ENCODE assay signal across 34 cellular contexts in the genomic region with DNA sequence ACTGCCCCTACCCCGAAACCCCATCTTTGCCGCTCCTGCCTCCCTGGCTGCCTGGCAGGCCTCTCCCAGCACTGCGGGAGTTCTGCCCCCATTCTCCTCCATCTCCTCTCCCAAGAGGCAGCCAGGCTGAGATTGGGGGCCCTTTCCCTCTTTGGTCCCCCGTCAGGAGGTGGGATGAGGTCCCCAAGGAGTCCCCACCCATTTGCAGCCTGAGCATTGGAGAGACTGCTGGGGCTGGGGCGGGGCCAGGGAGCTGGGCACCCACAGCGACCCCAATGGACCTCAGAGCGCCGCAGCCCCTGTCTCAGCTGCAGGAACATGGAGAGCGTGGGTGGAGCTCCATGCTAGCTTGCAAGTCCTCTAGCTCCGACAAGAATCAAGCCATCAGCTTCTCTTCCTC. TPM values are rescaled to one million over a fixed set of nuclear protein-coding genes. Genes with fewer than 3 reads are reported as not detected.
DNase-seq lines count a peak whose midpoint lies in the region; ATAC-seq and TF ChIP-seq lines count a peak whose summit lies in the region.
"Had no signal": no experiment of that assay in that cellular context is flagged by ENCODE, and none has a peak within 500 bp of the region (broad histone marks: within the 10 kb centered on the region; RNA-seq: fewer than 3 reads in every experiment).

No MANE protein-coding gene starts in this region.

- no peaks in the 10 kb centered on the region for H3F3A ChIP-seq in GM23338 (replicated peaks; ENCODE audit: low read depth)

- H3K4me3 Mint-ChIP-seq in GM23338: no peak overlapping the region
- no peak overlapping the region for H3K4me3 Mint-ChIP-seq in endodermal cell
- no peak overlapping the region for H3K4me3 Mint-ChIP-seq in T-helper 17 cell
- H3K4me3 Mint-ChIP-seq: activated naive CD8-positive, alpha-beta T cell; B cell; CD4-positive, alpha-beta memory T cell; effector memory CD8-positive, alpha-beta T cell; natural killer cell; T-helper 2 cell treated with Interferon-gamma antibody and Interleukin-4, amounts not matched to agents 5 μg/mL and 100 μg/mL, for 36 hours had no signal

- H3K4me1 ChIP-seq in GM23338 (ENCODE audit: insufficient read depth): no peaks in the 10 kb centered on the region
- peaks cover 9% of the 10 kb centered on the region for H3K4me1 ChIP-seq in NT2/D1 (ENCODE audit: insufficient read depth, insufficient read length)
- H3K4me1 ChIP-seq in endodermal cell (ENCODE audit: control insufficient read depth, insufficient read depth, low read length): no peaks in the 10 kb centered on the region
- H3K4me1 ChIP-seq: lower lobe of right lung had no signal

- no peaks in the 10 kb centered on the region for H3K79me2 ChIP-seq in GM23338 (replicated peaks; ENCODE audit: insufficient read depth)

- no peaks in the 10 kb centered on the region for H4K20me1 ChIP-seq in GM23338 (replicated peaks; ENCODE audit: insufficient read depth)

- H3K4me2 ChIP-seq in GM23338: no peak overlapping the region
- H3K4me2 ChIP-seq: KMS-11 had no signal

- H3K4me3 ChIP-seq in GM23338 (no peak overlapping the region), NT2/D1 (ENCODE audit: insufficient read length, low read depth) (no peak overlapping the region), endodermal cell (ENCODE audit: low read length) (no peak overlapping the region), skin epidermis (no peak overlapping the region)
- H3K4me3 ChIP-seq: cardiac muscle cell, lower lobe of right lung had no signal

- H2AFZ ChIP-seq in GM23338: peak overlapping the region; percentile 93; the same call in 1 of the 2 replicates

- H3K27me3 ChIP-seq in GM23338 (ENCODE audit: insufficient read depth): no peaks in the 10 kb centered on the region
- H3K27me3 ChIP-seq in NT2/D1 (ENCODE audit: insufficient read depth, insufficient read length): no peaks in the 10 kb centered on the region
- H3K27me3 ChIP-seq in endodermal cell (ENCODE audit: control insufficient read depth, insufficient read depth, low read length, poor library complexity, severe bottlenecking): no peaks in the 10 kb centered on the region
- H3K27me3 ChIP-seq: cardiac muscle cell had no signal

- peaks cover 7% of the 10 kb centered on the region for H3K36me3 Mint-ChIP-seq in GM23338 (ENCODE audit: low read depth)
- H3K36me3 Mint-ChIP-seq in endodermal cell (ENCODE audit: low read depth): no peaks in the 10 kb centered on the region
- H3K36me3 Mint-ChIP-seq in T-helper 17 cell (ENCODE audit: low read depth): no peaks in the 10 kb centered on the region
- H3K36me3 Mint-ChIP-seq: CD4-positive, alpha-beta memory T cell; natural killer cell had no signal

- peak; percentile 56 for DNase-seq in GM23338 (ENCODE audit: low spot score)
- no peak for DNase-seq in NT2/D1 (ENCODE audit: low read depth, low spot score)
- peak; percentile 73 for DNase-seq in endodermal cell
- no peak for DNase-seq in NCI-H1048 (lab: John Stamatoyannopoulos, UW)
- DNase-seq in T-helper 17 cell: no peak
- DNase-seq: ACHN; activated CD4-positive, alpha-beta T cell treated with anti-CD3 and anti-CD28 coated beads for 48 hours; activated CD8-positive, alpha-beta memory T cell treated with anti-CD3 and anti-CD28 coated beads for 24 hours; activated effector memory CD4-positive, alpha-beta T cell treated with Interleukin-2 at 50 U/mL for 16 hours; aorta; CD4-positive, alpha-beta memory T cell; cortex of kidney; effector memory CD8-positive, alpha-beta T cell; erythroblast; glutamatergic neuron; GOT3; kidney glomerular epithelial cell; lower lobe of right lung; MM.1S; natural killer cell; NCI-H1417 treated with DMSO at 0.1 percent for 48 hours; NCI-H2029 treated with DMSO at 0.1 percent for 48 hours; NCI-H226; NCI-H526 treated with DMSO at 0.1 percent for 48 hours; SHP77 treated with DMSO at 0.1 percent for 48 hours; stimulated activated naive CD4-positive, alpha-beta T cell treated with Interleukin-2 at 50 U/mL for 16 hours had no signal

- H3K9me3 Mint-ChIP-seq in GM23338: peaks cover 16% of the 10 kb centered on the region; the same call in 2 of the 3 replicates
- peaks cover 16% of the 10 kb centered on the region for H3K9me3 Mint-ChIP-seq in endodermal cell
- H3K9me3 Mint-ChIP-seq: effector memory CD8-positive, alpha-beta T cell; natural killer cell; T-helper 2 cell treated with Interferon-gamma antibody and Interleukin-4, amounts not matched to agents 5 μg/mL and 100 μg/mL, for 36 hours had no signal

- 80 to 93% methylated on average over 9 to 10 of the region's 10 CpGs for WGBS in endodermal cell (ENCODE audit: insufficient coverage in 1 of 2, insufficient read length in 1 of 2), 2 experiments

- H3K27ac Mint-ChIP-seq in GM23338 (no peak overlapping the region; the same call in 1 of the 2 replicates), endodermal cell (no peak overlapping the region), T-helper 17 cell (no peak overlapping the region)
- H3K27ac Mint-ChIP-seq: activated naive CD8-positive, alpha-beta T cell; B cell; CD4-positive, alpha-beta memory T cell; effector memory CD8-positive, alpha-beta T cell; natural killer cell; T-helper 2 cell treated with Interferon-gamma antibody and Interleukin-4, amounts not matched to agents 5 μg/mL and 100 μg/mL, for 36 hours had no signal

- H3K9me2 ChIP-seq in GM23338 (ENCODE audit: insufficient read depth): no peaks in the 10 kb centered on the region

- peaks cover 8% of the 10 kb centered on the region; the same call in 1 of the 2 replicates for H3K9me3 ChIP-seq in NT2/D1 (ENCODE audit: insufficient read depth, low read length)
- no peaks in the 10 kb centered on the region for H3K9me3 ChIP-seq in endodermal cell (ENCODE audit: control insufficient read depth, low read length)
- H3K9me3 ChIP-seq in T-helper 17 cell (ENCODE audit: control insufficient read depth, low read length, poor library complexity, severe bottlenecking): no peaks in the 10 kb centered on the region
- H3K9me3 ChIP-seq: lower lobe of right lung had no signal

- peak; percentile 16 to 42; a peak in 3 of 4 replicates for TF ChIP-seq CTCF in GM23338 (conservative IDR thresholded peaks at IDR 0.05; ENCODE audit: low read depth in 2 of 2)
- peak; percentile 30 for TF ChIP-seq CTCF in endodermal cell (conservative IDR thresholded peaks at IDR 0.05)

- ATAC-seq in GM23338 (peak; percentile 92), HG03108 (IDR thresholded peaks at IDR 0.05; ENCODE audit: unreplicated experiment) (no peak), T-helper 17 cell (no peak)
- ATAC-seq: effector memory CD8-positive, alpha-beta T cell; natural killer cell had no signal

- H3K27ac ChIP-seq in GM23338 (ENCODE audit: low read depth) (no peak overlapping the region), endodermal cell (ENCODE audit: low read depth, low read length) (no peak overlapping the region), skin epidermis (peak overlapping the region in 14 of 21 experiments; percentile 19 to 84 (median 62))
- H3K27ac ChIP-seq: cardiac muscle cell, KMS-11, lower lobe of right lung, VCaP had no signal

- no peaks in the 10 kb centered on the region; the same call in 2 of the 3 replicates for H3K4me1 Mint-ChIP-seq in GM23338
- H3K4me1 Mint-ChIP-seq in endodermal cell: no peaks in the 10 kb centered on the region
- no peaks in the 10 kb centered on the region for H3K4me1 Mint-ChIP-seq in T-helper 17 cell
- H3K4me1 Mint-ChIP-seq: B cell; CD4-positive, alpha-beta memory T cell; natural killer cell had no signal

- H3K27me3 Mint-ChIP-seq in GM23338 (ENCODE audit: insufficient read depth, low read depth, poor library complexity): peaks cover 13% of the 10 kb centered on the region
- H3K27me3 Mint-ChIP-seq in endodermal cell (ENCODE audit: insufficient read depth): no peaks in the 10 kb centered on the region
- peaks cover 5% of the 10 kb centered on the region for H3K27me3 Mint-ChIP-seq in T-helper 17 cell
- H3K27me3 Mint-ChIP-seq: activated naive CD8-positive, alpha-beta T cell had no signal

- H3K9ac ChIP-seq in NT2/D1 (ENCODE audit: insufficient read length, low read depth): peak overlapping the region; percentile 14
- H3K9ac ChIP-seq in endodermal cell (ENCODE audit: extremely low read depth, low read length, poor library complexity, severe bottlenecking): no peak overlapping the region
- H3K9ac ChIP-seq: KMS-11 had no signal

- H3K36me3 ChIP-seq in GM23338 (ENCODE audit: insufficient read depth): no peaks in the 10 kb centered on the region
- no peaks in the 10 kb centered on the region for H3K36me3 ChIP-seq in NT2/D1 (ENCODE audit: insufficient read depth, insufficient read length, low read length)
- no peaks in the 10 kb centered on the region for H3K36me3 ChIP-seq in endodermal cell (ENCODE audit: control insufficient read depth, insufficient read depth, low read length)
- H3K36me3 ChIP-seq: cardiac muscle cell, lower lobe of right lung had no signal

TF ChIP-seq in GM23338, 12 proteins besides CTCF, POLR2A, EP300 and RAD21:
- no peak for TF ChIP-seq ZNF331 (CRISPR knock-in tag; IDR thresholded peaks at IDR 0.05; ENCODE audit: low read depth)

RNA-seq across cellular contexts. Expression of gene FBLN2, which starts 29.5 kb away (rescaled TPM):
- total RNA-seq in GM23338 (2014; rRNA removed; shearing (Covaris generic)): 24.9 and 26.8 TPM in 2 replicates
- 18.8 and 24.4 TPM in 2 replicates for polyA plus RNA-seq in GM23338 (2016; fragmentation: Nextera tagmentation; extraction: Ambion mirVana)
- total RNA-seq in endodermal cell (100 to 1,000 TPM in 1 of 2 donors, 10 to 100 TPM in 1; 86.1 to 136 TPM), T-helper 17 cell (1 to 10 TPM in 1 of 2 donors, not detected in 1; 1.5 TPM)
- polyA plus RNA-seq in endodermal cell (2013, experiment 1 of 2): 68.2 TPM
- polyA plus RNA-seq in endodermal cell (2013, experiment 2 of 2): 78.4 TPM
- total RNA-seq: CD4-positive, alpha-beta memory T cell had no signal
- polyA plus RNA-seq: CD4-positive, alpha-beta memory T cell had no signal

RNA-seq across cellular contexts. Expression of gene HDAC11, which starts 39.3 kb away (rescaled TPM):
- total RNA-seq in GM23338 (2014; rRNA removed; shearing (Covaris generic)): 11.1 and 15.8 TPM in 2 replicates
- polyA plus RNA-seq in GM23338 (2016; fragmentation: Nextera tagmentation; extraction: Ambion mirVana): 3.5 and 5.4 TPM in 2 replicates
- total RNA-seq in endodermal cell (10 to 100 TPM; 17.0 to 17.1 TPM), T-helper 17 cell (1 to 10 TPM; 2.3 to 6.1 TPM)
- polyA plus RNA-seq in endodermal cell (2013, experiment 1 of 2): 14.4 TPM
- polyA plus RNA-seq in endodermal cell (2013, experiment 2 of 2): 16.7 TPM

Comparison
In these comparisons a context has a peak if more than half of its experiments do, and no peak if none do; other contexts are left out.
1. DNase-seq: peak in GM23338 (single experiment) and endodermal cell (single experiment); none in NT2/D1 (single experiment), NCI-H1048 (single experiment) and T-helper 17 cell (0 of 3).
2. H3K27ac ChIP-seq: peak in skin epidermis (14 of 21); none in GM23338 (single experiment) and endodermal cell (single experiment).
3. RNA of gene FBLN2, which starts 29.5 kb away (total RNA-seq): 86.1 to 136 TPM in endodermal cell and 24.9 to 26.8 TPM in GM23338; 1.5 TPM in T-helper 17 cell; every median in the first group is over 10 times any median in the second.